Comparison of ENCODE assay signal across 32 cellular contexts in genomic region chr1:160738266-160738665, GRCh38. TPM values are rescaled to one million over a fixed set of nuclear protein-coding genes. Genes with fewer than 3 reads are reported as not detected.
DNase-seq lines count a peak whose midpoint lies in the region; ATAC-seq, FAIRE-seq and TF ChIP-seq lines count a peak whose summit lies in the region.
"Had no signal": no experiment of that assay in that cellular context is flagged by ENCODE, and none has a peak within 500 bp of the region (broad histone marks: within the 10 kb centered on the region; RNA-seq: fewer than 3 reads in every experiment).

No MANE protein-coding gene starts in this region.

- H3K4me1 Mint-ChIP-seq in activated CD8-positive, alpha-beta memory T cell treated with anti-CD3 and anti-CD28 coated beads, Interleukin-2, amount 10 ng/mL, durations not matched to agents 7 days and 5 days = peaks cover 67% of the 10 kb centered on the region
- H3K4me1 Mint-ChIP-seq in activated T-helper 2 cell treated with anti-CD3 and anti-CD28 coated beads, Interferon-gamma antibody, Interleukin-2, Interleukin-4, amounts not matched to agents 10 μg/mL and 5 μg/mL and 100 μg/mL, durations not matched to agents 14 hours and 24 hours and 36 hours (ENCODE audit: low read depth) = peaks cover 57% of the 10 kb centered on the region
- peaks cover 74 to 91% of the 10 kb centered on the region in 2 donors for H3K4me1 Mint-ChIP-seq in natural killer cell

- TF ChIP-seq CTCF in natural killer cell (IDR thresholded peaks at IDR 0.05) = no peak

- CTCF ChIA-PET in activated CD8-positive, alpha-beta memory T cell treated with anti-CD3 and anti-CD28 coated beads, Interleukin-2, amount 10 ng/mL, durations not matched to agents 7 days and 5 days (lab: Charles Lee) = interaction anchor here (1.3 to 8.3 kb wide), 10 partner anchors 8 to 99 kb away, joined by 3 to 95 read pairs (median 8); no protein-coding TSS in a partner anchor

- peak overlapping the region; percentile 29 for H3K4me3 Mint-ChIP-seq in activated CD8-positive, alpha-beta memory T cell treated with anti-CD3 and anti-CD28 coated beads, Interleukin-2, amount 10 ng/mL, durations not matched to agents 7 days and 5 days
- H3K4me3 Mint-ChIP-seq in activated T-helper 2 cell treated with anti-CD3 and anti-CD28 coated beads, Interferon-gamma antibody, Interleukin-2, Interleukin-4, amounts not matched to agents 10 μg/mL and 5 μg/mL and 100 μg/mL, durations not matched to agents 14 hours and 24 hours and 36 hours (ENCODE audit: low read depth) = no peak overlapping the region
- peak overlapping the region; percentile 88 for H3K4me3 Mint-ChIP-seq in natural killer cell
- H3K4me3 Mint-ChIP-seq: nephron progenitor cell, type B pancreatic cell had no signal

- H3K9me3 Mint-ChIP-seq in activated CD8-positive, alpha-beta memory T cell treated with anti-CD3 and anti-CD28 coated beads, Interleukin-2, amount 10 ng/mL, durations not matched to agents 7 days and 5 days (ENCODE audit: low read depth) = peaks cover 17% of the 10 kb centered on the region
- peaks cover 46% of the 10 kb centered on the region for H3K9me3 Mint-ChIP-seq in activated T-helper 2 cell treated with anti-CD3 and anti-CD28 coated beads, Interferon-gamma antibody, Interleukin-2, Interleukin-4, amounts not matched to agents 10 μg/mL and 5 μg/mL and 100 μg/mL, durations not matched to agents 14 hours and 24 hours and 36 hours
- peaks cover 0 to 10% of the 10 kb centered on the region in 2 donors for H3K9me3 Mint-ChIP-seq in natural killer cell
- H3K9me3 Mint-ChIP-seq: type B pancreatic cell had no signal

- H3K27me3 Mint-ChIP-seq in activated CD8-positive, alpha-beta memory T cell treated with anti-CD3 and anti-CD28 coated beads, Interleukin-2, amount 10 ng/mL, durations not matched to agents 7 days and 5 days = no peaks in the 10 kb centered on the region
- H3K27me3 Mint-ChIP-seq in activated T-helper 2 cell treated with anti-CD3 and anti-CD28 coated beads, Interferon-gamma antibody, Interleukin-2, Interleukin-4, amounts not matched to agents 10 μg/mL and 5 μg/mL and 100 μg/mL, durations not matched to agents 14 hours and 24 hours and 36 hours (ENCODE audit: low read depth) = no peaks in the 10 kb centered on the region
- no peaks in the 10 kb centered on the region for H3K27me3 Mint-ChIP-seq in natural killer cell (ENCODE audit: low read depth in 2 of 2)
- H3K27me3 Mint-ChIP-seq: type B pancreatic cell had no signal

- peaks cover 57% of the 10 kb centered on the region for H3K36me3 Mint-ChIP-seq in activated CD8-positive, alpha-beta memory T cell treated with anti-CD3 and anti-CD28 coated beads, Interleukin-2, amount 10 ng/mL, durations not matched to agents 7 days and 5 days
- H3K36me3 Mint-ChIP-seq in activated T-helper 2 cell treated with anti-CD3 and anti-CD28 coated beads, Interferon-gamma antibody, Interleukin-2, Interleukin-4, amounts not matched to agents 10 μg/mL and 5 μg/mL and 100 μg/mL, durations not matched to agents 14 hours and 24 hours and 36 hours (ENCODE audit: low read depth) = peaks cover 47% of the 10 kb centered on the region
- H3K36me3 Mint-ChIP-seq in natural killer cell = peaks cover 28% of the 10 kb centered on the region
- H3K36me3 Mint-ChIP-seq: type B pancreatic cell had no signal

- FAIRE-seq in GM18507 (lab: Jason Lieb, UNC) = peak; percentile 50
- FAIRE-seq: A549, G401.6, K562, RCC 7860 had no signal

- intact Hi-C loops in activated T-helper 2 cell treated with anti-CD3 and anti-CD28 coated beads, Interferon-gamma antibody, Interleukin-2, Interleukin-4, amounts not matched to agents 10 μg/mL and 5 μg/mL and 100 μg/mL, durations not matched to agents 14 hours and 24 hours and 36 hours (cut with micrococcal nuclease) = no loop called here
- intact Hi-C loops in natural killer cell (cut with micrococcal nuclease) = loop anchor here (2.0 kb wide), 2 partner anchors 59 to 107 kb away; partner anchors contain the start of gene LY9

- DNase-seq in activated CD8-positive, alpha-beta memory T cell treated with anti-CD3 and anti-CD28 coated beads, Interleukin-2, amount 10 ng/mL, durations not matched to agents 7 days and 5 days = no peak
- DNase-seq in activated CD8-positive, alpha-beta memory T cell treated with anti-CD3 and anti-CD28 coated beads, Interleukin-2, amount 50 U/mL, for 48 hours = no peak
- DNase-seq in GM18507 (ENCODE audit: extremely low spot score, insufficient read length, low read depth) = no peak
- no peak for DNase-seq in activated T-helper 2 cell treated with anti-CD3 and anti-CD28 coated beads, Interferon-gamma antibody, Interleukin-2, Interleukin-4, amounts not matched to agents 10 μg/mL and 5 μg/mL and 100 μg/mL, durations not matched to agents 14 hours and 24 hours and 36 hours (ENCODE audit: low spot score)
- no peak for DNase-seq in natural killer cell
- no peak for DNase-seq in EL
- no peak for DNase-seq in HUDEP-2 (lab: John Stamatoyannopoulos, UW; ENCODE audit: unreplicated experiment in 76 of 76)
- DNase-seq: activated effector memory CD4-positive, alpha-beta T cell treated with anti-CD3 and anti-CD28 coated beads, Interleukin-2, amount 50 U/mL, for 16 hours; amniotic stem cell; brain microvascular endothelial cell; DMS153; glutamatergic neuron; lower lobe of right lung; NCI-H1105; NCI-H1930; NCI-H526; nephron progenitor cell; stimulated activated CD8-positive, alpha-beta memory T cell treated with anti-CD3 and anti-CD28 coated beads, Interleukin-4, amount 100 ng/mL, for 48 hours; substantia nigra; SW 1271 had no signal

- ATAC-seq in activated CD8-positive, alpha-beta memory T cell treated with anti-CD3 and anti-CD28 coated beads, Interleukin-2, amount 10 ng/mL, durations not matched to agents 7 days and 5 days = no peak
- ATAC-seq in natural killer cell = peak in 2 of 3 donors; percentile 12 to 25
- no peak for ATAC-seq in HG02870 (IDR thresholded peaks at IDR 0.05; ENCODE audit: unreplicated experiment)
- ATAC-seq: K562 had no signal

- peak overlapping the region; percentile 23 for H3K27ac Mint-ChIP-seq in activated CD8-positive, alpha-beta memory T cell treated with anti-CD3 and anti-CD28 coated beads, Interleukin-2, amount 10 ng/mL, durations not matched to agents 7 days and 5 days
- peak overlapping the region; percentile 28 for H3K27ac Mint-ChIP-seq in activated T-helper 2 cell treated with anti-CD3 and anti-CD28 coated beads, Interferon-gamma antibody, Interleukin-2, Interleukin-4, amounts not matched to agents 10 μg/mL and 5 μg/mL and 100 μg/mL, durations not matched to agents 14 hours and 24 hours and 36 hours
- peak overlapping the region; percentile 88 to 96 for H3K27ac Mint-ChIP-seq in natural killer cell
- H3K27ac Mint-ChIP-seq: nephron progenitor cell, type B pancreatic cell had no signal

RNA-seq across cellular contexts. Expression of gene SLAMF7, which starts 0.8 kb away (rescaled TPM):
- 100 to 1,000 TPM; 107 to 126 TPM for total RNA-seq in activated CD8-positive, alpha-beta memory T cell treated with anti-CD3 and anti-CD28 coated beads, Interleukin-2, amount 10 ng/mL, durations not matched to agents 7 days and 5 days
- 4.1 and 5.5 TPM in 2 replicates for total RNA-seq in activated T-helper 2 cell treated with anti-CD3 and anti-CD28 coated beads, Interferon-gamma antibody, Interleukin-2, Interleukin-4, amounts not matched to agents 10 μg/mL and 5 μg/mL and 100 μg/mL, durations not matched to agents 14 hours and 24 hours and 36 hours
- 100 to 1,000 TPM; 191 to 301 (median 227) TPM for total RNA-seq in natural killer cell
- total RNA-seq: osteocyte, renal cortical epithelial cell had no signal

RNA-seq across cellular contexts. Expression of gene CD48, which starts 26.6 kb away (rescaled TPM):
- 100 to 1,000 TPM; 304 to 332 TPM for total RNA-seq in activated CD8-positive, alpha-beta memory T cell treated with anti-CD3 and anti-CD28 coated beads, Interleukin-2, amount 10 ng/mL, durations not matched to agents 7 days and 5 days
- total RNA-seq in activated T-helper 2 cell treated with anti-CD3 and anti-CD28 coated beads, Interferon-gamma antibody, Interleukin-2, Interleukin-4, amounts not matched to agents 10 μg/mL and 5 μg/mL and 100 μg/mL, durations not matched to agents 14 hours and 24 hours and 36 hours = 101 and 103 TPM in 2 replicates
- 100 to 1,000 TPM; 213 to 249 (median 223) TPM for total RNA-seq in natural killer cell
- total RNA-seq: HT1080, kidney epithelial cell, osteocyte, renal cortical epithelial cell had no signal

RNA-seq across cellular contexts. Expression of gene LY9, which starts 57.7 kb away (rescaled TPM):
- 1 to 10 TPM; 1.3 to 8.0 TPM for total RNA-seq in activated CD8-positive, alpha-beta memory T cell treated with anti-CD3 and anti-CD28 coated beads, Interleukin-2, amount 10 ng/mL, durations not matched to agents 7 days and 5 days
- 0.28 and 0.34 TPM in 2 replicates for total RNA-seq in activated T-helper 2 cell treated with anti-CD3 and anti-CD28 coated beads, Interferon-gamma antibody, Interleukin-2, Interleukin-4, amounts not matched to agents 10 μg/mL and 5 μg/mL and 100 μg/mL, durations not matched to agents 14 hours and 24 hours and 36 hours
- 10 to 100 TPM; 30.3 to 47.1 (median 34.4) TPM for total RNA-seq in natural killer cell
- total RNA-seq: HT1080, K562, kidney epithelial cell, M059J, osteocyte, renal cortical epithelial cell, skeletal muscle tissue had no signal

Comparison
In these comparisons a context has a peak if more than half of its experiments do, and no peak if none do; other contexts are left out.
1. ATAC-seq: peak in natural killer cell (2 of 3); none in activated CD8-positive, alpha-beta memory T cell treated with anti-CD3 and anti-CD28 coated beads, Interleukin-2, amount 10 ng/mL, durations not matched to agents 7 days and 5 days (single experiment) and HG02870 (single experiment).
2. H3K27ac Mint-ChIP-seq: peak in every context shown above with its lines; median percentile 92 in natural killer cell; 28 in activated T-helper 2 cell treated with anti-CD3 and anti-CD28 coated beads, Interferon-gamma antibody, Interleukin-2, Interleukin-4, amounts not matched to agents 10 μg/mL and 5 μg/mL and 100 μg/mL, durations not matched to agents 14 hours and 24 hours and 36 hours; 23 in activated CD8-positive, alpha-beta memory T cell treated with anti-CD3 and anti-CD28 coated beads, Interleukin-2, amount 10 ng/mL, durations not matched to agents 7 days and 5 days.
3. RNA of gene SLAMF7, which starts 0.8 kb away (total RNA-seq): 191 to 301 TPM in natural killer cell and 107 to 126 TPM in activated CD8-positive, alpha-beta memory T cell treated with anti-CD3 and anti-CD28 coated beads, Interleukin-2, amount 10 ng/mL, durations not matched to agents 7 days and 5 days; 4.1 to 5.5 TPM in activated T-helper 2 cell treated with anti-CD3 and anti-CD28 coated beads, Interferon-gamma antibody, Interleukin-2, Interleukin-4, amounts not matched to agents 10 μg/mL and 5 μg/mL and 100 μg/mL, durations not matched to agents 14 hours and 24 hours and 36 hours; every median in the first group is over 10 times any median in the second.